Comparison of ENCODE assay signal across 1 cellular context in genomic region chr3:18087963-18088362, GRCh38.
TF ChIP-seq lines count a peak whose summit lies in the region.

No MANE protein-coding gene starts in this region.

TF ChIP-seq in K562, 482 proteins besides CTCF, POLR2A, EP300 and RAD21:
- TF ChIP-seq ZNF175 (CRISPR knock-in tag; IDR thresholded peaks at IDR 0.05; ENCODE audit: low read depth) (no peak), NFIC (IDR thresholded peaks at IDR 0.05) (peak; percentile 37)
